Comparison of ENCODE assay signal across 1 cellular context in genomic region chr12:26874501-26875296, GRCh38.
TF ChIP-seq lines count a peak whose summit lies in the region.

No MANE protein-coding gene starts in this region.

TF ChIP-seq in GM12878, 131 proteins besides CTCF, POLR2A, EP300 and RAD21 (continued from another document and continues in another):
- TF ChIP-seq YY1 (IDR thresholded peaks at IDR 0.05; ENCODE audit: low read depth, low read length) (no peak), RCOR1 (conservative IDR thresholded peaks at IDR 0.05; ENCODE audit: low read depth, low read length) (no peak), MTA2 (IDR thresholded peaks at IDR 0.05; ENCODE audit: low read depth) (peak; percentile 88), MEF2B (IDR thresholded peaks at IDR 0.05; ENCODE audit: partially characterized antibody, poor library complexity, severe bottlenecking) (peak; percentile 54), NFYA (IDR thresholded peaks at IDR 0.05; ENCODE audit: borderline replicate concordance, low read depth, low read length) (no peak), TAF1 (IDR thresholded peaks at IDR 0.05; ENCODE audit: borderline replicate concordance, low read depth, low read length) (no peak), SPI1 (IDR thresholded peaks at IDR 0.05; ENCODE audit: borderline replicate concordance, insufficient read depth, low read depth, low read length) (peak; percentile 87), KDM1A (IDR thresholded peaks at IDR 0.05; ENCODE audit: borderline replicate concordance) (no peak), IKZF1 (conservative IDR thresholded peaks at IDR 0.05) (peak; percentile 91), POLR2AphosphoS5 (IDR thresholded peaks at IDR 0.05; ENCODE audit: low read length) (no peak), ZSCAN29 (IDR thresholded peaks at IDR 0.05) (no peak), BCL11A (IDR thresholded peaks at IDR 0.05; ENCODE audit: low read depth, low read length) (peak; percentile 62), BRCA1 (IDR thresholded peaks at IDR 0.05; ENCODE audit: low read depth, low read length) (no peak), TCF3 (IDR thresholded peaks at IDR 0.05; ENCODE audit: borderline replicate concordance, insufficient read depth, low read depth, low read length) (no peak), ZNF592 (IDR thresholded peaks at IDR 0.05) (no peak), CREM (IDR thresholded peaks at IDR 0.05; ENCODE audit: low read depth) (peak; percentile 82), RELA (IDR thresholded peaks at IDR 0.05; ENCODE audit: borderline replicate concordance, partially characterized antibody) (no peak), EED (IDR thresholded peaks at IDR 0.05; ENCODE audit: low read depth) (peak; percentile 81), ZNF384 (IDR thresholded peaks at IDR 0.05; ENCODE audit: borderline replicate concordance, low read depth, low read length) (no peak), NRF1 (conservative IDR thresholded peaks at IDR 0.05; ENCODE audit: low read depth, low read length) (no peak), MAX (IDR thresholded peaks at IDR 0.05; ENCODE audit: low read depth, low read length) (no peak), RUNX3 (IDR thresholded peaks at IDR 0.05; ENCODE audit: low read length) (peak; percentile 90), TBL1XR1 (IDR thresholded peaks at IDR 0.05; ENCODE audit: low read depth, low read length) (peak; percentile 76), CBX5 (IDR thresholded peaks at IDR 0.05; ENCODE audit: low read depth) (0 out of 2 replicates have a peak, but pooled peaks have one; percentile 46), RFX5 (IDR thresholded peaks at IDR 0.05; ENCODE audit: low read depth, low read length) (peak; percentile 19; the same call in 1 of the 2 replicates), RB1 (IDR thresholded peaks at IDR 0.05; ENCODE audit: borderline replicate concordance) (no peak), ZNF207 (IDR thresholded peaks at IDR 0.05; ENCODE audit: borderline replicate concordance) (no peak), SKIL (IDR thresholded peaks at IDR 0.05; ENCODE audit: low read depth, poor library complexity, severe bottlenecking) (peak; percentile 80), FOXM1 (IDR thresholded peaks at IDR 0.05; ENCODE audit: low read depth, low read length) (peak; percentile 82; the same call in 1 of the 2 replicates), IRF4 (IDR thresholded peaks at IDR 0.05; ENCODE audit: low read depth, low read length) (no peak), PBX3 (IDR thresholded peaks at IDR 0.05; ENCODE audit: insufficient replicate concordance, low read depth, low read length) (no peak), ZZZ3 (IDR thresholded peaks at IDR 0.05; ENCODE audit: control insufficient read depth, insufficient read length, low read depth) (no peak), CHD2 (IDR thresholded peaks at IDR 0.05; ENCODE audit: borderline replicate concordance, low read depth, low read length) (no peak), STAT1 (conservative IDR thresholded peaks at IDR 0.05) (no peak), JUNB (IDR thresholded peaks at IDR 0.05) (peak; percentile 65), CUX1 (IDR thresholded peaks at IDR 0.05; ENCODE audit: insufficient replicate concordance, low read depth, low read length) (no peak), SMAD5 (IDR thresholded peaks at IDR 0.05; ENCODE audit: low read depth) (no peak), POLR2AphosphoS2 (IDR thresholded peaks at IDR 0.05; ENCODE audit: low read depth, low read length) (no peak), FOS (IDR thresholded peaks at IDR 0.05; ENCODE audit: borderline replicate concordance, extremely low read depth, insufficient read length) (no peak), ETV6 (conservative IDR thresholded peaks at IDR 0.05 in 1 of 2, IDR thresholded peaks at IDR 0.05 in 1 of 2; ENCODE audit: borderline replicate concordance in 1 of 2, low read depth in 1 of 2) (peak in 1 of 2 experiments; percentile 64; a peak in 1 of 4 replicates), JUND (IDR thresholded peaks at IDR 0.05; ENCODE audit: low read depth, low read length) (no peak), TCF12 (IDR thresholded peaks at IDR 0.05; ENCODE audit: low read depth, low read length) (peak; percentile 79; the same call in 1 of the 2 replicates), RBBP5 (conservative IDR thresholded peaks at IDR 0.05) (no peak), STAT3 (IDR thresholded peaks at IDR 0.05; ENCODE audit: low read depth, low read length) (no peak), RELB (IDR thresholded peaks at IDR 0.05; ENCODE audit: low read depth) (peak; percentile 63; the same call in 1 of the 2 replicates), NBN (IDR thresholded peaks at IDR 0.05) (0 out of 2 replicates have a peak, but pooled peaks have one; percentile 62), MLLT1 (IDR thresholded peaks at IDR 0.05) (peak; percentile 33), SREBF1 (IDR thresholded peaks at IDR 0.05; ENCODE audit: low read length) (no peak), ELK1 (IDR thresholded peaks at IDR 0.05; ENCODE audit: low read depth, low read length) (no peak), SUPT20H (IDR thresholded peaks at IDR 0.05; ENCODE audit: borderline replicate concordance, control insufficient read depth, low read depth, low read length) (no peak), ESRRA (IDR thresholded peaks at IDR 0.05; ENCODE audit: low read length) (peak; percentile 21; the same call in 1 of the 2 replicates), PAX8 (IDR thresholded peaks at IDR 0.05) (no peak), ZNF24 (IDR thresholded peaks at IDR 0.05) (no peak), FOXK2 (IDR thresholded peaks at IDR 0.05) (no peak)
